10 cellular contexts compared by ENCODE assay signal in the genomic region with DNA sequence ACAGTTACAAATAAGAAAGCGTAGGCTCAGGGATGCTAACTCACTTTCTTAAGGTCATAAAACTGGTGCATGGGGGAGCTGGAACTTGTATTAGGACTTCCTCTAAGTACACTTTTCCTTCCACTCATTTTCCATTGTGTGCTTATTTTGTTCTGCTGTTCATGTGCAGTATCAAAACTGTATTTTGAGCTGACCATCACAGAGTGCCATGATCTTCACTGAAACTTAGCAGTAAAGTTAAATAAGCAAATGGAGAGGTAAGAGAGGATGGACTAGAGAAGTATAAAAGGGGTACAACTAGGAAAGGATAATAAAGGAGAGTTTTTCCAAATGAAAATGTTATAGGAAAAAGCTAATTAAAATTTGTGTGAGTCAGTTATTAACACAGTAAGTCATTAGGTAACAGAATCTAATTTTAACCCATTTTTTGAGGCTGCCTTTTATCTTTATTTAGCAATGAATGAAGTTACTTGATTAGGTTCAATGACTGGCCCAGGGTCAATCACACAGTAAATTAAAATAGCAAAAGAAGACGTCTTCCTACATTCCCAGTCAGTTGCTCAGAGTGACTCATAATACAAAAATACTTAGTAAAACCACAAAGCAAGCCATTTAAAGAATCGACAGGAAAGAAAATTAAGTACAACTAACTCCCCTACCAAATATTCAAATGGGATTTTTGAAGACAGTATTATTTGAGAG.
DNase-seq lines count a peak whose midpoint lies in the region; ATAC-seq and TF ChIP-seq lines count a peak whose summit lies in the region.
"Had no signal": no experiment of that assay in that cellular context is flagged by ENCODE, and none has a peak within 500 bp of the region (broad histone marks: within the 10 kb centered on the region; RNA-seq: fewer than 3 reads in every experiment).

No MANE protein-coding gene starts in this region.

- H3K27me3 Mint-ChIP-seq in activated CD4-positive, alpha-beta T cell treated with anti-CD3 and anti-CD28 coated beads for 36 hours: no peaks in the 10 kb centered on the region
- no peaks in the 10 kb centered on the region for H3K27me3 Mint-ChIP-seq in stimulated activated memory B cell treated with anti-CD40 and anti-IgM and Interleukin-4, amounts not matched to agents 10 μg/mL and 1 μg/mL and 100 μg/mL, for 72 hours
- H3K27me3 Mint-ChIP-seq: CD4-positive, alpha-beta T cell had no signal

- BruUV-seq in Panc1 (replicated peaks; lab: Mats Ljungman, UMichigan): no TSS peak

- peaks cover under 1% of the 10 kb centered on the region for H3K9me3 Mint-ChIP-seq in activated CD4-positive, alpha-beta T cell treated with anti-CD3 and anti-CD28 coated beads for 36 hours (ENCODE audit: low read depth)
- H3K9me3 Mint-ChIP-seq in stimulated activated memory B cell treated with anti-CD40 and anti-IgM and Interleukin-4, amounts not matched to agents 10 μg/mL and 1 μg/mL and 100 μg/mL, for 72 hours: peaks cover 13% of the 10 kb centered on the region

- CTCF ChIA-PET in activated CD4-positive, alpha-beta T cell treated with anti-CD3 and anti-CD28 coated beads for 36 hours (lab: Charles Lee): interaction anchor here (0.7 to 2.4 kb wide), 5 partner anchors 11 to 252 kb away, joined by 3 to 7 read pairs (median 3); no protein-coding TSS in a partner anchor
- CTCF ChIA-PET in Panc1 (lab: Charles Lee): interaction anchor here (0.6 to 0.7 kb wide), 2 partner anchors 16 to 495 kb away, joined by 3 read pairs; no protein-coding TSS in a partner anchor

- peaks cover 18% of the 10 kb centered on the region for H3K4me1 Mint-ChIP-seq in activated CD4-positive, alpha-beta T cell treated with anti-CD3 and anti-CD28 coated beads for 36 hours
- peaks cover 19% of the 10 kb centered on the region for H3K4me1 Mint-ChIP-seq in stimulated activated memory B cell treated with anti-CD40 and anti-IgM and Interleukin-4, amounts not matched to agents 10 μg/mL and 1 μg/mL and 100 μg/mL, for 72 hours

- no peaks in the 10 kb centered on the region for H3K36me3 ChIP-seq in Panc1 (ENCODE audit: control insufficient read depth, insufficient read depth, low read length)

- in situ Hi-C loops in Panc1 (cut with HindIII; ENCODE audit: low pct_unique_long_range_greater_than_20kb, low sequenced_read_pairs): no loop called here

- no peak for DNase-seq in activated CD4-positive, alpha-beta T cell treated with anti-CD3 and anti-CD28 coated beads for 36 hours
- no peak for DNase-seq in activated CD4-positive, alpha-beta T cell treated with anti-CD3 and anti-CD28 coated beads for 48 hours
- DNase-seq in Panc1 (ENCODE audit: low read depth, low spot score) (peak; percentile 66), dermis blood vessel endothelial cell (peak; percentile 61), NCI-H2029 treated with DMSO at 0.1 percent for 48 hours (lab: John Stamatoyannopoulos, UW) (no peak), NCI-H82 treated with DMSO at 0.1 percent for 48 hours (lab: John Stamatoyannopoulos, UW; ENCODE audit: unreplicated experiment) (no peak), putamen (ENCODE audit: low spot score) (no peak)
- DNase-seq: CD4-positive, alpha-beta T cell had no signal

- ATAC-seq in activated CD4-positive, alpha-beta T cell treated with anti-CD3 and anti-CD28 coated beads for 36 hours: peak; percentile 47
- ATAC-seq in Panc1: peak; percentile 95
- ATAC-seq in stimulated activated memory B cell treated with anti-CD40 and anti-IgM and Interleukin-4, amounts not matched to agents 10 μg/mL and 1 μg/mL and 100 μg/mL, for 72 hours: no peak

- no peaks in the 10 kb centered on the region for H3K27me3 ChIP-seq in Panc1 (ENCODE audit: control insufficient read depth, insufficient read depth, low read length)

- no peak overlapping the region for H3K4me3 ChIP-seq in Panc1 (ENCODE audit: low read depth in 2 of 2, low read length in 2 of 2)
- H3K4me3 ChIP-seq: lung had no signal

- no peak overlapping the region for H3K27ac Mint-ChIP-seq in activated CD4-positive, alpha-beta T cell treated with anti-CD3 and anti-CD28 coated beads for 36 hours
- H3K27ac Mint-ChIP-seq in stimulated activated memory B cell treated with anti-CD40 and anti-IgM and Interleukin-4, amounts not matched to agents 10 μg/mL and 1 μg/mL and 100 μg/mL, for 72 hours: peak overlapping the region; percentile 65
- H3K27ac Mint-ChIP-seq: CD4-positive, alpha-beta T cell had no signal

- H3K9me3 ChIP-seq in Panc1 (ENCODE audit: control insufficient read depth, insufficient read depth, low read depth, low read length): no peaks in the 10 kb centered on the region; the same call in 1 of the 2 replicates

- intact Hi-C loops in activated CD4-positive, alpha-beta T cell treated with anti-CD3 and anti-CD28 coated beads for 36 hours (cut with DNase I, micrococcal nuclease): no loop called here
- intact Hi-C loops in Panc1 (cut with micrococcal nuclease; ENCODE audit: unreplicated experiment): no loop called here

- POLR2A ChIA-PET in activated CD4-positive, alpha-beta T cell treated with anti-CD3 and anti-CD28 coated beads for 36 hours (lab: Charles Lee): no interaction called here
- POLR2A ChIA-PET in Panc1 (lab: Charles Lee): interaction anchor here (0.6 to 1.1 kb wide), 3 partner anchors 12 to 156 kb away, joined by 3 to 4 read pairs (median 4); no protein-coding TSS in a partner anchor

- H3K36me3 Mint-ChIP-seq in activated CD4-positive, alpha-beta T cell treated with anti-CD3 and anti-CD28 coated beads for 36 hours (ENCODE audit: low read depth): no peaks in the 10 kb centered on the region
- H3K36me3 Mint-ChIP-seq in stimulated activated memory B cell treated with anti-CD40 and anti-IgM and Interleukin-4, amounts not matched to agents 10 μg/mL and 1 μg/mL and 100 μg/mL, for 72 hours: peaks cover 7% of the 10 kb centered on the region

- no peak for TF ChIP-seq CTCF in Panc1 (IDR thresholded peaks at IDR 0.05)

- peaks cover 12% of the 10 kb centered on the region for H3K4me1 ChIP-seq in Panc1 (ENCODE audit: control insufficient read depth, insufficient read depth, low read length)

- H3K27ac ChIP-seq in Panc1 (ENCODE audit: low read length): peak overlapping the region; percentile 83

- H3K4me3 Mint-ChIP-seq in activated CD4-positive, alpha-beta T cell treated with anti-CD3 and anti-CD28 coated beads for 36 hours: peak overlapping the region; percentile 1
- H3K4me3 Mint-ChIP-seq in stimulated activated memory B cell treated with anti-CD40 and anti-IgM and Interleukin-4, amounts not matched to agents 10 μg/mL and 1 μg/mL and 100 μg/mL, for 72 hours: no peak overlapping the region
- H3K4me3 Mint-ChIP-seq: CD4-positive, alpha-beta T cell had no signal

Comparison
In these comparisons a context has a peak if more than half of its experiments do, and no peak if none do; other contexts are left out.
1. DNase-seq: peak in Panc1 (single experiment) and dermis blood vessel endothelial cell (single experiment); none in activated CD4-positive, alpha-beta T cell treated with anti-CD3 and anti-CD28 coated beads for 36 hours (single experiment), activated CD4-positive, alpha-beta T cell treated with anti-CD3 and anti-CD28 coated beads for 48 hours (single experiment), NCI-H2029 treated with DMSO at 0.1 percent for 48 hours (single experiment), NCI-H82 treated with DMSO at 0.1 percent for 48 hours (single experiment) and putamen (single experiment).